In genomic region chr15:31792611-31793199, GRCh38 we compare ENCODE assay signal across 20 cellular contexts.
DNase-seq lines count a peak whose midpoint lies in the region; ATAC-seq, FAIRE-seq and TF ChIP-seq lines count a peak whose summit lies in the region.
"Had no signal": no experiment of that assay in that cellular context is flagged by ENCODE, and none has a peak within 500 bp of the region (broad histone marks: within the 10 kb centered on the region; RNA-seq: fewer than 3 reads in every experiment).

No MANE protein-coding gene starts in this region.

- CTCF ChIA-PET in H1 (lab: Charles Lee; ENCODE audit: partially characterized antibody): no interaction called here

- H4K20me1 ChIP-seq in H1 (replicated peaks in 1 of 2; ENCODE audit: control insufficient read depth in 1 of 2, insufficient read depth in 2 of 2, low read length in 2 of 2): no peaks in the 10 kb centered on the region

- H2AK5ac ChIP-seq in H1 (ENCODE audit: low read depth, low read length): no peak overlapping the region

- H2BK12ac ChIP-seq in H1 (ENCODE audit: low read depth, low read length): no peak overlapping the region

- peaks cover 23 to 25% of the 10 kb centered on the region in 2 donors for H3K27me3 Mint-ChIP-seq in natural killer cell treated with Interleukin-12 subunit alpha and Interleukin-12 subunit beta and Interleukin-15 and Interleukin-18, amount 100 ng/mL, for 72 hours
- H3K27me3 Mint-ChIP-seq in natural killer cell (ENCODE audit: low read depth in 2 of 2): peaks cover 14 to 16% of the 10 kb centered on the region in 2 donors
- no peaks in the 10 kb centered on the region for H3K27me3 Mint-ChIP-seq in nephron progenitor cell (ENCODE audit: low read depth, poor library complexity)
- H3K27me3 Mint-ChIP-seq: CD4-positive, CD25-positive, alpha-beta regulatory T cell had no signal

- no peaks in the 10 kb centered on the region for H3K4me1 Mint-ChIP-seq in natural killer cell treated with Interleukin-12 subunit alpha and Interleukin-12 subunit beta and Interleukin-15 and Interleukin-18, amount 100 ng/mL, for 72 hours (ENCODE audit: low read depth in 2 of 2)
- H3K4me1 Mint-ChIP-seq in natural killer cell (no peaks in the 10 kb centered on the region), nephron progenitor cell (no peaks in the 10 kb centered on the region)
- no peaks in the 10 kb centered on the region for H3K4me1 Mint-ChIP-seq in stimulated activated effector memory CD8-positive, alpha-beta T cell treated with anti-CD3 and anti-CD28 coated beads, Interleukin-12 subunit alpha, Interleukin-12 subunit beta, amount 100 ng/mL, for 72 hours
- H3K4me1 Mint-ChIP-seq: CD4-positive, CD25-positive, alpha-beta regulatory T cell; CD8-positive, alpha-beta memory T cell had no signal

- H3K9me3 ChIP-seq in H1 (ENCODE audit: insufficient read depth in 2 of 2, low read depth in 1 of 2, low read length in 1 of 2) (no peaks in the 10 kb centered on the region), upper lobe of right lung (no peaks in the 10 kb centered on the region), stomach (no peaks in the 10 kb centered on the region)
- H3K9me3 ChIP-seq: BE2C had no signal

- H3K14ac ChIP-seq in H1 (ENCODE audit: insufficient read length): no peak overlapping the region

- DNase-seq in natural killer cell treated with Interleukin-12 subunit alpha and Interleukin-12 subunit beta and Interleukin-15 and Interleukin-18, amount 100 ng/mL, for 72 hours (ENCODE audit: low spot score): no peak
- DNase-seq in natural killer cell (no peak), H1 (ENCODE audit: low read depth in 1 of 2, low spot score in 2 of 2) (no peak), upper lobe of right lung (no peak), nephron progenitor cell (no peak), NCI-H446 treated with DMSO at 0.1 percent for 48 hours (lab: John Stamatoyannopoulos, UW) (no peak), stomach (no peak)
- no peak for DNase-seq in stimulated activated effector memory CD8-positive, alpha-beta T cell treated with anti-CD3 and anti-CD28 coated beads, Interleukin-12 subunit alpha, Interleukin-12 subunit beta, amount 100 ng/mL, for 72 hours (ENCODE audit: low spot score in 2 of 2)
- DNase-seq: ACHN; BE2C; C1 segment of cervical spinal cord; CD4-positive, CD25-positive, alpha-beta regulatory T cell; CD8-positive, alpha-beta memory T cell; COR-L47; DMS153; DMS79; GF-D8; H9 had no signal

- no peak overlapping the region for H2BK20ac ChIP-seq in H1 (ENCODE audit: low read length)

- H3K27ac ChIP-seq in H1 (ENCODE audit: low read depth, low read length): no peak overlapping the region
- no peak overlapping the region for H3K27ac ChIP-seq in upper lobe of right lung
- H3K27ac ChIP-seq in stomach: no peak overlapping the region

- no peak overlapping the region for H2AFZ ChIP-seq in H1 (ENCODE audit: low read length)
- H2AFZ ChIP-seq: GM23338 had no signal

- H4K5ac ChIP-seq in H1 (ENCODE audit: insufficient read length, low read depth, low read length): no peak overlapping the region

- H3K4me2 ChIP-seq in H1 (ENCODE audit: insufficient read depth in 1 of 2, low read depth in 2 of 2, low read length in 2 of 2): no peak overlapping the region
- H3K4me2 ChIP-seq: GM23338 had no signal

- H3K4me1 ChIP-seq in H1 (replicated peaks in 1 of 4; ENCODE audit: control insufficient read depth in 3 of 4, insufficient read depth in 4 of 4, low read length in 3 of 4) (peaks cover 0 to 3% (median 0%) of the 10 kb centered on the region in 4 experiments; a peak in 1 of 7 replicates), upper lobe of right lung (no peaks in the 10 kb centered on the region), stomach (no peaks in the 10 kb centered on the region)
- H3K4me1 ChIP-seq: BE2C had no signal

- FAIRE-seq in H1 (lab: Jason Lieb, UNC): no peak
- FAIRE-seq: A204.1 had no signal

- H3K36me3 ChIP-seq in H1 (ENCODE audit: control insufficient read depth in 2 of 4, insufficient read depth in 4 of 4, low read length in 3 of 4) (no peaks in the 10 kb centered on the region), upper lobe of right lung (no peaks in the 10 kb centered on the region), stomach (no peaks in the 10 kb centered on the region)
- H3K36me3 ChIP-seq: BE2C had no signal

- H3K27ac Mint-ChIP-seq in natural killer cell treated with Interleukin-12 subunit alpha and Interleukin-12 subunit beta and Interleukin-15 and Interleukin-18, amount 100 ng/mL, for 72 hours: no peak overlapping the region
- H3K27ac Mint-ChIP-seq in natural killer cell (no peak overlapping the region), nephron progenitor cell (no peak overlapping the region)
- H3K27ac Mint-ChIP-seq in stimulated activated effector memory CD8-positive, alpha-beta T cell treated with anti-CD3 and anti-CD28 coated beads, Interleukin-12 subunit alpha, Interleukin-12 subunit beta, amount 100 ng/mL, for 72 hours: no peak overlapping the region
- H3K27ac Mint-ChIP-seq: CD4-positive, CD25-positive, alpha-beta regulatory T cell; GM23338 had no signal

- no peak overlapping the region for H2BK120ac ChIP-seq in H1 (replicated peaks; ENCODE audit: low read depth, low read length)

- TF ChIP-seq CTCF in natural killer cell (IDR thresholded peaks at IDR 0.05) (no peak), H1 (IDR thresholded peaks at IDR 0.05; ENCODE audit: control extremely low read depth in 1 of 3, insufficient read depth in 1 of 3, low read depth in 1 of 3, low read length in 3 of 3) (no peak), upper lobe of right lung (IDR thresholded peaks at IDR 0.05) (no peak), nephron progenitor cell (IDR thresholded peaks at IDR 0.05) (no peak), stomach (IDR thresholded peaks at IDR 0.05) (no peak)

- TF ChIP-seq POLR2A in H1 (IDR thresholded peaks at IDR 0.05; ENCODE audit: control extremely low read depth in 1 of 2, low read depth in 2 of 2, low read length in 2 of 2) (no peak), stomach (IDR thresholded peaks at IDR 0.05) (no peak)

- no peak overlapping the region for H4K91ac ChIP-seq in H1 (replicated peaks; ENCODE audit: insufficient read length, low read length)

- 0 out of 2 replicates have a peak overlapping the region, but pooled peaks have one; percentile 5 for H2BK5ac ChIP-seq in H1 (ENCODE audit: low read depth, low read length)

- no peaks in the 10 kb centered on the region for H3K79me2 ChIP-seq in H1 (ENCODE audit: control insufficient read depth in 1 of 2, insufficient read depth in 2 of 2, low read length in 2 of 2)

- TF ChIP-seq EP300 in H1 (IDR thresholded peaks at IDR 0.05; ENCODE audit: borderline replicate concordance in 1 of 2, low read depth in 2 of 2, low read length in 2 of 2) (no peak), stomach (IDR thresholded peaks at IDR 0.05) (no peak)

- no peak overlapping the region for H3K23ac ChIP-seq in H1 (ENCODE audit: insufficient read length)

- H3K9me3 Mint-ChIP-seq in natural killer cell treated with Interleukin-12 subunit alpha and Interleukin-12 subunit beta and Interleukin-15 and Interleukin-18, amount 100 ng/mL, for 72 hours: no peaks in the 10 kb centered on the region
- no peaks in the 10 kb centered on the region for H3K9me3 Mint-ChIP-seq in natural killer cell
- H3K9me3 Mint-ChIP-seq in stimulated activated effector memory CD8-positive, alpha-beta T cell treated with anti-CD3 and anti-CD28 coated beads, Interleukin-12 subunit alpha, Interleukin-12 subunit beta, amount 100 ng/mL, for 72 hours: no peaks in the 10 kb centered on the region
- H3K9me3 Mint-ChIP-seq in nephron progenitor cell: no peaks in the 10 kb centered on the region
- H3K9me3 Mint-ChIP-seq: CD4-positive, CD25-positive, alpha-beta regulatory T cell; GM23338; H9 had no signal

- POLR2A ChIA-PET in H1 (lab: Charles Lee; ENCODE audit: partially characterized antibody): no interaction called here

- H3K79me1 ChIP-seq in H1 (ENCODE audit: low read depth, low read length): no peaks in the 10 kb centered on the region

- 90% methylated on average over 9 of the region's 9 CpGs; no CpG with 5 or more reads in 1 of the 2 experiments for WGBS in H1 (ENCODE audit: extremely low coverage in 1 of 2, insufficient coverage in 1 of 2, insufficient read length in 1 of 2, insufficient replicate concordance in 2 of 2, low coverage in 1 of 2, low lambda C conversion rate in 2 of 2, missing lambda C conversion rate in 1 of 2), 2 experiments
- 67 to 79% (median 76%) methylated on average over 9 of the region's 9 CpGs for WGBS in stomach, 5 donors

- no peaks in the 10 kb centered on the region for H3K23me2 ChIP-seq in H1 (ENCODE audit: low read depth, low read length)

- no peaks in the 10 kb centered on the region for H3K27me3 ChIP-seq in H1 (replicated peaks in 1 of 4; ENCODE audit: control insufficient read depth in 3 of 4, extremely low read depth in 1 of 4, insufficient read depth in 3 of 4, low read length in 3 of 4)
- no peaks in the 10 kb centered on the region for H3K27me3 ChIP-seq in upper lobe of right lung
- H3K27me3 ChIP-seq in stomach: no peaks in the 10 kb centered on the region

- H3K4me3 Mint-ChIP-seq in natural killer cell treated with Interleukin-12 subunit alpha and Interleukin-12 subunit beta and Interleukin-15 and Interleukin-18, amount 100 ng/mL, for 72 hours: no peak overlapping the region
- H3K4me3 Mint-ChIP-seq in natural killer cell: no peak overlapping the region
- H3K4me3 Mint-ChIP-seq in stimulated activated effector memory CD8-positive, alpha-beta T cell treated with anti-CD3 and anti-CD28 coated beads, Interleukin-12 subunit alpha, Interleukin-12 subunit beta, amount 100 ng/mL, for 72 hours: no peak overlapping the region
- no peak overlapping the region for H3K4me3 Mint-ChIP-seq in nephron progenitor cell
- H3K4me3 Mint-ChIP-seq: CD4-positive, CD25-positive, alpha-beta regulatory T cell; CD8-positive, alpha-beta memory T cell; GM23338; H9 had no signal

- no peak for TF ChIP-seq RAD21 in H1 (IDR thresholded peaks at IDR 0.05 in 1 of 2, conservative IDR thresholded peaks at IDR 0.05 in 1 of 2; ENCODE audit: low read depth in 2 of 2, low read length in 2 of 2)

- no peak overlapping the region for H4K8ac ChIP-seq in H1 (ENCODE audit: extremely low read depth, insufficient read depth, low read length)

- no peak overlapping the region for H3K56ac ChIP-seq in H1 (replicated peaks; ENCODE audit: insufficient read length, low read depth, low read length)

- H3K36me3 Mint-ChIP-seq in natural killer cell treated with Interleukin-12 subunit alpha and Interleukin-12 subunit beta and Interleukin-15 and Interleukin-18, amount 100 ng/mL, for 72 hours: no peaks in the 10 kb centered on the region
- no peaks in the 10 kb centered on the region for H3K36me3 Mint-ChIP-seq in natural killer cell
- H3K36me3 Mint-ChIP-seq in stimulated activated effector memory CD8-positive, alpha-beta T cell treated with anti-CD3 and anti-CD28 coated beads, Interleukin-12 subunit alpha, Interleukin-12 subunit beta, amount 100 ng/mL, for 72 hours: no peaks in the 10 kb centered on the region
- H3K36me3 Mint-ChIP-seq in nephron progenitor cell (ENCODE audit: low read depth): no peaks in the 10 kb centered on the region
- H3K36me3 Mint-ChIP-seq: CD4-positive, CD25-positive, alpha-beta regulatory T cell; CD8-positive, alpha-beta memory T cell had no signal

- H3K9ac ChIP-seq in H1 (replicated peaks in 1 of 4; ENCODE audit: extremely low read depth in 1 of 4, low read depth in 3 of 4, low read length in 3 of 4): no peak overlapping the region; a peak in 1 of 7 replicates

- no peak overlapping the region for H3K4ac ChIP-seq in H1 (replicated peaks; ENCODE audit: insufficient read length, low read depth, low read length)

- ATAC-seq in natural killer cell treated with Interleukin-12 subunit alpha and Interleukin-12 subunit beta and Interleukin-15 and Interleukin-18, amount 100 ng/mL, for 72 hours: peak; percentile 19 to 58
- no peak for ATAC-seq in natural killer cell
- ATAC-seq in stimulated activated effector memory CD8-positive, alpha-beta T cell treated with anti-CD3 and anti-CD28 coated beads, Interleukin-12 subunit alpha, Interleukin-12 subunit beta, amount 100 ng/mL, for 72 hours: peak; percentile 33
- ATAC-seq in upper lobe of right lung: peak; percentile 23
- ATAC-seq: GM23338 had no signal

- intact Hi-C loops in natural killer cell (cut with micrococcal nuclease): no loop called here
- intact Hi-C loops in upper lobe of right lung (cut with DNase I): no loop called here
- intact Hi-C loops in stomach (cut with DNase I; ENCODE audit: low total_unique reads): no loop called here

- H2BK15ac ChIP-seq in H1 (ENCODE audit: low read length): no peak overlapping the region

- H3K18ac ChIP-seq in H1 (ENCODE audit: extremely low read depth, low read length): no peak overlapping the region

- no peak overlapping the region for H3K4me3 ChIP-seq in H1 (ENCODE audit: extremely low read depth in 1 of 4, insufficient read depth in 2 of 4, low read depth in 3 of 4, low read length in 4 of 4)
- H3K4me3 ChIP-seq in upper lobe of right lung: no peak overlapping the region
- no peak overlapping the region for H3K4me3 ChIP-seq in stomach
- H3K4me3 ChIP-seq: GM23338 had no signal

Comparison
In these comparisons a context has a peak if more than half of its experiments do, and no peak if none do; other contexts are left out.
1. ATAC-seq: peak in natural killer cell treated with Interleukin-12 subunit alpha and Interleukin-12 subunit beta and Interleukin-15 and Interleukin-18, amount 100 ng/mL, for 72 hours (2 of 2), stimulated activated effector memory CD8-positive, alpha-beta T cell treated with anti-CD3 and anti-CD28 coated beads, Interleukin-12 subunit alpha, Interleukin-12 subunit beta, amount 100 ng/mL, for 72 hours (single experiment) and upper lobe of right lung (single experiment); none in natural killer cell (0 of 3).